In genomic region chr19:40529093-40529954, GRCh38 we compare ENCODE assay signal across 1 cellular context.
A peak's percentile ranks its signal among the peaks of the same experiment; 100 is the strongest.
TF ChIP-seq lines count a peak whose summit lies in the region.

No MANE protein-coding gene starts in this region.

TF ChIP-seq in HEK293, 187 proteins besides CTCF, POLR2A, EP300 and RAD21 (continued from another document and continues in another):
- TF ChIP-seq, protein P1, sequence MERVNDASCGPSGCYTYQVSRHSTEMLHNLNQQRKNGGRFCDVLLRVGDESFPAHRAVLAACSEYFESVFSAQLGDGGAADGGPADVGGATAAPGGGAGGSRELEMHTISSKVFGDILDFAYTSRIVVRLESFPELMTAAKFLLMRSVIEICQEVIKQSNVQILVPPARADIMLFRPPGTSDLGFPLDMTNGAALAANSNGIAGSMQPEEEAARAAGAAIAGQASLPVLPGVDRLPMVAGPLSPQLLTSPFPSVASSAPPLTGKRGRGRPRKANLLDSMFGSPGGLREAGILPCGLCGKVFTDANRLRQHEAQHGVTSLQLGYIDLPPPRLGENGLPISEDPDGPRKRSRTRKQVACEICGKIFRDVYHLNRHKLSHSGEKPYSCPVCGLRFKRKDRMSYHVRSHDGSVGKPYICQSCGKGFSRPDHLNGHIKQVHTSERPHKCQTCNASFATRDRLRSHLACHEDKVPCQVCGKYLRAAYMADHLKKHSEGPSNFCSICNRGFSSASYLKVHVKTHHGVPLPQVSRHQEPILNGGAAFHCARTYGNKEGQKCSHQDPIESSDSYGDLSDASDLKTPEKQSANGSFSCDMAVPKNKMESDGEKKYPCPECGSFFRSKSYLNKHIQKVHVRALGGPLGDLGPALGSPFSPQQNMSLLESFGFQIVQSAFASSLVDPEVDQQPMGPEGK (tag by site-specific recombination; IDR thresholded peaks at IDR 0.05) = peak; percentile 96
- TF ChIP-seq ZNF23 (tag by site-specific recombination; IDR thresholded peaks at IDR 0.05; ENCODE audit: borderline replicate concordance) (no peak), ZNF76 (tag by site-specific recombination; IDR thresholded peaks at IDR 0.05; ENCODE audit: borderline replicate concordance, low read depth) (peak; percentile 53; the same call in 1 of the 2 replicates), INSM2 (tag by site-specific recombination; IDR thresholded peaks at IDR 0.05) (no peak; the same call in 1 of the 2 replicates), ZNF544 (tag by site-specific recombination; IDR thresholded peaks at IDR 0.05) (no peak), ZNF585B (tag by site-specific recombination; IDR thresholded peaks at IDR 0.05) (no peak), ZNF48 (tag by site-specific recombination; IDR thresholded peaks at IDR 0.05) (no peak), ZFP37 (tag by site-specific recombination; IDR thresholded peaks at IDR 0.05) (peak; percentile 83), ZNF596 (tag by site-specific recombination; IDR thresholded peaks at IDR 0.05) (peak; percentile 93), GLI4 (tag by site-specific recombination; IDR thresholded peaks at IDR 0.05) (no peak), ZNF157 (tag by site-specific recombination; IDR thresholded peaks at IDR 0.05) (peak; percentile 29; the same call in 1 of the 2 replicates), ZNF114 (tag by site-specific recombination; IDR thresholded peaks at IDR 0.05) (no peak), ZSCAN5A (tag by site-specific recombination; IDR thresholded peaks at IDR 0.05) (peak; percentile 51), ZNF747 (tag by site-specific recombination; IDR thresholded peaks at IDR 0.05) (no peak), ZNF548 (tag by site-specific recombination; IDR thresholded peaks at IDR 0.05) (no peak), ZBTB21 (tag by site-specific recombination; IDR thresholded peaks at IDR 0.05) (peak; percentile 14; the same call in 1 of the 2 replicates), ZNF768 (tag by site-specific recombination; IDR thresholded peaks at IDR 0.05) (no peak), PRDM1 (tag by site-specific recombination; IDR thresholded peaks at IDR 0.05) (no peak), ZSCAN18 (tag by site-specific recombination; IDR thresholded peaks at IDR 0.05) (no peak), ZNF529 (tag by site-specific recombination; IDR thresholded peaks at IDR 0.05; ENCODE audit: insufficient replicate concordance) (no peak), PRDM2 (tag by site-specific recombination; IDR thresholded peaks at IDR 0.05; ENCODE audit: borderline replicate concordance) (peak; percentile 76; the same call in 1 of the 2 replicates), ZNF112 (tag by site-specific recombination; IDR thresholded peaks at IDR 0.05) (0 out of 2 replicates have a peak, but pooled peaks have one; percentile 12), ZNF184 (tag by site-specific recombination; IDR thresholded peaks at IDR 0.05) (no peak), ZNF670 (tag by site-specific recombination; IDR thresholded peaks at IDR 0.05; ENCODE audit: low read depth) (no peak), ZNF654 (tag by site-specific recombination; IDR thresholded peaks at IDR 0.05; ENCODE audit: low read depth) (peak; percentile 35), ZNF473 (tag by site-specific recombination; IDR thresholded peaks at IDR 0.05) (no peak), ZNF350 (tag by site-specific recombination; IDR thresholded peaks at IDR 0.05) (no peak), HOXA7 (CRISPR knock-in tag; IDR thresholded peaks at IDR 0.05; ENCODE audit: borderline replicate concordance) (no peak), ZNF394 (tag by site-specific recombination; IDR thresholded peaks at IDR 0.05; ENCODE audit: borderline replicate concordance) (no peak; the same call in none of the 2 replicates)
- TF ChIP-seq, protein P2, sequence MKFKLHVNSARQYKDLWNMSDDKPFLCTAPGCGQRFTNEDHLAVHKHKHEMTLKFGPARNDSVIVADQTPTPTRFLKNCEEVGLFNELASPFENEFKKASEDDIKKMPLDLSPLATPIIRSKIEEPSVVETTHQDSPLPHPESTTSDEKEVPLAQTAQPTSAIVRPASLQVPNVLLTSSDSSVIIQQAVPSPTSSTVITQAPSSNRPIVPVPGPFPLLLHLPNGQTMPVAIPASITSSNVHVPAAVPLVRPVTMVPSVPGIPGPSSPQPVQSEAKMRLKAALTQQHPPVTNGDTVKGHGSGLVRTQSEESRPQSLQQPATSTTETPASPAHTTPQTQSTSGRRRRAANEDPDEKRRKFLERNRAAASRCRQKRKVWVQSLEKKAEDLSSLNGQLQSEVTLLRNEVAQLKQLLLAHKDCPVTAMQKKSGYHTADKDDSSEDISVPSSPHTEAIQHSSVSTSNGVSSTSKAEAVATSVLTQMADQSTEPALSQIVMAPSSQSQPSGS (tag by site-specific recombination; IDR thresholded peaks at IDR 0.05; ENCODE audit: low read depth) = no peak
- TF ChIP-seq, protein P3, sequence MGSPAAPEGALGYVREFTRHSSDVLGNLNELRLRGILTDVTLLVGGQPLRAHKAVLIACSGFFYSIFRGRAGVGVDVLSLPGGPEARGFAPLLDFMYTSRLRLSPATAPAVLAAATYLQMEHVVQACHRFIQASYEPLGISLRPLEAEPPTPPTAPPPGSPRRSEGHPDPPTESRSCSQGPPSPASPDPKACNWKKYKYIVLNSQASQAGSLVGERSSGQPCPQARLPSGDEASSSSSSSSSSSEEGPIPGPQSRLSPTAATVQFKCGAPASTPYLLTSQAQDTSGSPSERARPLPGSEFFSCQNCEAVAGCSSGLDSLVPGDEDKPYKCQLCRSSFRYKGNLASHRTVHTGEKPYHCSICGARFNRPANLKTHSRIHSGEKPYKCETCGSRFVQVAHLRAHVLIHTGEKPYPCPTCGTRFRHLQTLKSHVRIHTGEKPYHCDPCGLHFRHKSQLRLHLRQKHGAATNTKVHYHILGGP (tag by site-specific recombination; IDR thresholded peaks at IDR 0.05) = no peak
- TF ChIP-seq, protein P4, sequence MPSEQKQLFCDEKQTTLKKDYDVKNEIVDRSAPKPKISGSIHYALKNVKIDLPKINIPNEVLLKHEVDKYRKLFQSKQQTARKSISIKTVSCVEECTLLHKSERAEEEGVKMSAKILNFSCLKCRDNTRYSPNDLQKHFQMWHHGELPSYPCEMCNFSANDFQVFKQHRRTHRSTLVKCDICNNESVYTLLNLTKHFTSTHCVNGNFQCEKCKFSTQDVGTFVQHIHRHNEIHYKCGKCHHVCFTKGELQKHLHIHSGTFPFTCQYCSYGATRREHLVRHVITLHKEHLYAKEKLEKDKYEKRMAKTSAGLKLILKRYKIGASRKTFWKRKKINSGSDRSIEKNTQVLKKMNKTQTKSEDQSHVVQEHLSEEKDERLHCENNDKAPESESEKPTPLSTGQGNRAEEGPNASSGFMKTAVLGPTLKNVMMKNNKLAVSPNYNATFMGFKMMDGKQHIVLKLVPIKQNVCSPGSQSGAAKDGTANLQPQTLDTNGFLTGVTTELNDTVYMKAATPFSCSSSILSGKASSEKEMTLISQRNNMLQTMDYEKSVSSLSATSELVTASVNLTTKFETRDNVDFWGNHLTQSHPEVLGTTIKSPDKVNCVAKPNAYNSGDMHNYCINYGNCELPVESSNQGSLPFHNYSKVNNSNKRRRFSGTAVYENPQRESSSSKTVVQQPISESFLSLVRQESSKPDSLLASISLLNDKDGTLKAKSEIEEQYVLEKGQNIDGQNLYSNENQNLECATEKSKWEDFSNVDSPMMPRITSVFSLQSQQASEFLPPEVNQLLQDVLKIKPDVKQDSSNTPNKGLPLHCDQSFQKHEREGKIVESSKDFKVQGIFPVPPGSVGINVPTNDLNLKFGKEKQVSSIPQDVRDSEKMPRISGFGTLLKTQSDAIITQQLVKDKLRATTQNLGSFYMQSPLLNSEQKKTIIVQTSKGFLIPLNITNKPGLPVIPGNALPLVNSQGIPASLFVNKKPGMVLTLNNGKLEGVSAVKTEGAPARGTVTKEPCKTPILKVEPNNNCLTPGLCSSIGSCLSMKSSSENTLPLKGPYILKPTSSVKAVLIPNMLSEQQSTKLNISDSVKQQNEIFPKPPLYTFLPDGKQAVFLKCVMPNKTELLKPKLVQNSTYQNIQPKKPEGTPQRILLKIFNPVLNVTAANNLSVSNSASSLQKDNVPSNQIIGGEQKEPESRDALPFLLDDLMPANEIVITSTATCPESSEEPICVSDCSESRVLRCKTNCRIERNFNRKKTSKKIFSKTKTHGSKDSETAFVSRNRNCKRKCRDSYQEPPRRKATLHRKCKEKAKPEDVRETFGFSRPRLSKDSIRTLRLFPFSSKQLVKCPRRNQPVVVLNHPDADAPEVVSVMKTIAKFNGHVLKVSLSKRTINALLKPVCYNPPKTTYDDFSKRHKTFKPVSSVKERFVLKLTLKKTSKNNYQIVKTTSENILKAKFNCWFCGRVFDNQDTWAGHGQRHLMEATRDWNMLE (tag by site-specific recombination; conservative IDR thresholded peaks at IDR 0.05; ENCODE audit: low read depth) = no peak
- TF ChIP-seq, protein P5, sequence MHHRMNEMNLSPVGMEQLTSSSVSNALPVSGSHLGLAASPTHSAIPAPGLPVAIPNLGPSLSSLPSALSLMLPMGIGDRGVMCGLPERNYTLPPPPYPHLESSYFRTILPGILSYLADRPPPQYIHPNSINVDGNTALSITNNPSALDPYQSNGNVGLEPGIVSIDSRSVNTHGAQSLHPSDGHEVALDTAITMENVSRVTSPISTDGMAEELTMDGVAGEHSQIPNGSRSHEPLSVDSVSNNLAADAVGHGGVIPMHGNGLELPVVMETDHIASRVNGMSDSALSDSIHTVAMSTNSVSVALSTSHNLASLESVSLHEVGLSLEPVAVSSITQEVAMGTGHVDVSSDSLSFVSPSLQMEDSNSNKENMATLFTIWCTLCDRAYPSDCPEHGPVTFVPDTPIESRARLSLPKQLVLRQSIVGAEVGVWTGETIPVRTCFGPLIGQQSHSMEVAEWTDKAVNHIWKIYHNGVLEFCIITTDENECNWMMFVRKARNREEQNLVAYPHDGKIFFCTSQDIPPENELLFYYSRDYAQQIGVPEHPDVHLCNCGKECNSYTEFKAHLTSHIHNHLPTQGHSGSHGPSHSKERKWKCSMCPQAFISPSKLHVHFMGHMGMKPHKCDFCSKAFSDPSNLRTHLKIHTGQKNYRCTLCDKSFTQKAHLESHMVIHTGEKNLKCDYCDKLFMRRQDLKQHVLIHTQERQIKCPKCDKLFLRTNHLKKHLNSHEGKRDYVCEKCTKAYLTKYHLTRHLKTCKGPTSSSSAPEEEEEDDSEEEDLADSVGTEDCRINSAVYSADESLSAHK (tag by site-specific recombination; IDR thresholded peaks at IDR 0.05) = peak; percentile 59; the same call in 1 of the 2 replicates
